In genomic region chr1:10032287-10032589, GRCh38 we compare ENCODE assay signal across 8 cellular contexts. TPM values are rescaled to one million over a fixed set of nuclear protein-coding genes. Genes with fewer than 3 reads are reported as not detected.
DNase-seq lines count a peak whose midpoint lies in the region; ATAC-seq and TF ChIP-seq lines count a peak whose summit lies in the region.

No MANE protein-coding gene starts in this region.

- peaks cover 19% of the 10 kb centered on the region for H3K4me1 Mint-ChIP-seq in activated T-cell treated with anti-CD3 and anti-CD28 coated beads, Interleukin-2, amount 50 U/mL, for 24 hours (ENCODE audit: low read depth)

- H3K27ac ChIP-seq in right lobe of liver, result no peak overlapping the region
- no peak overlapping the region for H3K27ac ChIP-seq in thymus (ENCODE audit: low read depth)

- intact Hi-C loops in right lobe of liver (cut with DNase I), result loop anchor here in 1 of 2 donors (10.0 kb wide), 1 partner anchor 157 kb away; no protein-coding TSS in a partner anchor

- TF ChIP-seq POLR2A in right lobe of liver (IDR thresholded peaks at IDR 0.05), result no peak

- H3K27me3 Mint-ChIP-seq in activated T-cell treated with anti-CD3 and anti-CD28 coated beads, Interleukin-2, amount 50 U/mL, for 24 hours, result no peaks in the 10 kb centered on the region

- peaks cover 26% of the 10 kb centered on the region for H3K36me3 Mint-ChIP-seq in activated T-cell treated with anti-CD3 and anti-CD28 coated beads, Interleukin-2, amount 50 U/mL, for 24 hours (ENCODE audit: low read depth)

- H3K4me3 ChIP-seq in adipocyte (ENCODE audit: low read length) (peak overlapping the region; percentile 76), right lobe of liver (peak overlapping the region; percentile 14 to 97 (median 22)), thymus (ENCODE audit: low read length) (peak overlapping the region; percentile 30)

- peak overlapping the region; percentile 69 for H3K4me3 Mint-ChIP-seq in activated T-cell treated with anti-CD3 and anti-CD28 coated beads, Interleukin-2, amount 50 U/mL, for 24 hours

- H3K4me1 ChIP-seq in adipocyte (ENCODE audit: control insufficient read depth, insufficient read depth, low read length) (peaks cover 13% of the 10 kb centered on the region), right lobe of liver (peaks cover 0 to 16% (median 2%) of the 10 kb centered on the region in 4 donors), thymus (ENCODE audit: control insufficient read depth, insufficient read depth, low read length) (peaks cover 4% of the 10 kb centered on the region)

- TF ChIP-seq CTCF in right lobe of liver (IDR thresholded peaks at IDR 0.05), result no peak

- H3K9ac ChIP-seq in adipocyte (ENCODE audit: low read length), result peak overlapping the region; percentile 76

- no peak for DNase-seq in activated T-cell treated with anti-CD3 and anti-CD28 coated beads, Interleukin-2, amount 50 U/mL, for 24 hours
- DNase-seq in activated T-cell treated with anti-CD3 and anti-CD28 coated beads for 4 hours (no peak), adipocyte (ENCODE audit: low read depth) (no peak), right lobe of liver (no peak), middle frontal gyrus (ENCODE audit: extremely low spot score, low spot score) (no peak)

- H3K27me3 ChIP-seq in adipocyte (replicated peaks; ENCODE audit: control insufficient read depth, insufficient read depth, low read length) (no peaks in the 10 kb centered on the region), right lobe of liver (no peaks in the 10 kb centered on the region), thymus (ENCODE audit: control insufficient read depth, insufficient read depth) (no peaks in the 10 kb centered on the region)

- ATAC-seq in right lobe of liver, result no peak
- ATAC-seq in GM21447 (IDR thresholded peaks at IDR 0.05; ENCODE audit: unreplicated experiment), result no peak
- ATAC-seq in HG02884 (IDR thresholded peaks at IDR 0.05; ENCODE audit: unreplicated experiment), result no peak

- H3K9me3 ChIP-seq in adipocyte (ENCODE audit: control insufficient read depth, low read length) (no peaks in the 10 kb centered on the region), right lobe of liver (no peaks in the 10 kb centered on the region), thymus (ENCODE audit: control insufficient read depth) (no peaks in the 10 kb centered on the region)

- WGBS in right lobe of liver (ENCODE audit: insufficient coverage, low coverage, low lambda C conversion rate, missing lambda C conversion rate), result 0% methylated on average over 12 of the region's 13 CpGs
- 4% methylated on average over 13 of the region's 13 CpGs for WGBS in thymus

- peak overlapping the region; percentile 77 for H3K27ac Mint-ChIP-seq in activated T-cell treated with anti-CD3 and anti-CD28 coated beads, Interleukin-2, amount 50 U/mL, for 24 hours

- H3K36me3 ChIP-seq in adipocyte (ENCODE audit: control insufficient read depth, insufficient read depth, low read length, severe bottlenecking), result no peaks in the 10 kb centered on the region
- peaks cover 0 to 3% (median 0%) of the 10 kb centered on the region in 4 donors for H3K36me3 ChIP-seq in right lobe of liver
- H3K36me3 ChIP-seq in thymus (ENCODE audit: control insufficient read depth, insufficient read depth), result no peaks in the 10 kb centered on the region

- H3K9me3 Mint-ChIP-seq in activated T-cell treated with anti-CD3 and anti-CD28 coated beads, Interleukin-2, amount 50 U/mL, for 24 hours, result no peaks in the 10 kb centered on the region

RNA-seq across cellular contexts. Expression of gene UBE4B, which starts 0.5 kb away (rescaled TPM):
- 10 to 100 TPM; 11.4 to 27.9 (median 22.6) TPM for total RNA-seq in right lobe of liver
- 20.5 TPM for polyA plus RNA-seq in thymus

RNA-seq across cellular contexts. Expression of gene RBP7, which starts 35.2 kb away (rescaled TPM):
- total RNA-seq in right lobe of liver, result 1 to 10 TPM; 1.7 to 5.1 (median 3.0) TPM
- polyA plus RNA-seq in thymus, result 91.0 TPM

Comparison
In these comparisons a context has a peak if more than half of its experiments do, and no peak if none do; other contexts are left out.
1. H3K4me3 ChIP-seq: peak in every context shown above with its lines; median percentile 76 in adipocyte; 30 in thymus; 22 in right lobe of liver.